8 cellular contexts compared by ENCODE assay signal in the genomic region with DNA sequence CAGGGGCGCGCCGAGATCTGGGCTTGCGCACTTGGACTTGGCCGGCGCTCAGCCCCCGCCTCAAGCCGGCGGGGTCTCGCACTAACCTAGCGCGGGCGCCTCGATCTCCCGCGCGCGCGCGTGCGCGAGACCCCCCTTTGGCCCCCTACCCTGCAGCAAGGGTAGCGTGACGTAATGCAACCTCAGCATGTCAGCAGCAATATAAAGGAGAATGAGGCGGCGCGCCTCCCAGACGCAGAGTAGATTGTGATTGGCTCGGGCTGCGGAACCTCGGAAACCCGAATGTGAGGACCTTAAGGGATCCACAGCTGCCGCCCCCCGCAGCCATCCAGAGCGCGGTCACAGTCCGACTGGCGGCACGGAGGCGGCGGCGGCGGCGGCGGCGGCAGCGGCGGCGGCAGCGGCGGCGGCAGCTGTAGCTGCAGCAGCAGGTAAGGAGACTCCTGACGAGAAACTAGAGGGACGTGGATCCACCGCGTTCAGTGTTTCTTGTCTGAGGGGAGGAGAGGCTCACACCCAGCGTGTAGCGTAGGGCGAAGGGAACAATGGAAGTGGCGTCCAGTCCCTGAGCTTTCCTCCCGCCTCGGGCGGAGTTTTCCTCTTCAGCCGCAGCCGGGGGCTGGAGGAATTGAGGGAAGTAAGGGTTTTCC. TPM values are rescaled to one million over a fixed set of nuclear protein-coding genes. Genes with fewer than 3 reads are reported as not detected.
DNase-seq lines count a peak whose midpoint lies in the region; ATAC-seq and TF ChIP-seq lines count a peak whose summit lies in the region.

Gene SATL1 (minus strand): TSS at position 19 of the 650 bp plus-strand sequence. CDS start 134,811 bp downstream, outside the sequence.
Gene ZNF711 (plus strand): TSS at position 231 of the 650 bp plus-strand sequence. CDS start 3,582 bp downstream, outside the sequence.

- POLR2A ChIA-PET in activated CD4-positive, alpha-beta memory T cell treated with anti-CD3 and anti-CD28 coated beads for 36 hours (lab: Charles Lee), result no interaction called here

- no peaks in the 10 kb centered on the region for H3K9me3 Mint-ChIP-seq in GM23338
- H3K9me3 Mint-ChIP-seq in activated CD4-positive, alpha-beta memory T cell treated with anti-CD3 and anti-CD28 coated beads for 36 hours, result no peaks in the 10 kb centered on the region

- peaks cover 18% of the 10 kb centered on the region for H3K4me1 Mint-ChIP-seq in GM23338
- peaks cover 9% of the 10 kb centered on the region for H3K4me1 Mint-ChIP-seq in activated CD4-positive, alpha-beta memory T cell treated with anti-CD3 and anti-CD28 coated beads for 36 hours (ENCODE audit: low read depth)

- H3K4me3 ChIP-seq in GM23338 (peak within 1 kb of the TSS; percentile 78), epithelial cell of esophagus (ENCODE audit: low read length) (peak within 1 kb of the TSS; percentile 64), mesodermal cell (ENCODE audit: extremely low read depth, insufficient read depth, low read length, poor library complexity, severe bottlenecking) (peak within 1 kb of the TSS; percentile 63), testis (peak within 1 kb of the TSS; percentile 57 to 71)

- TF ChIP-seq CTCF in GM23338 (conservative IDR thresholded peaks at IDR 0.05; ENCODE audit: low read depth in 2 of 2) (no peak), epithelial cell of esophagus (IDR thresholded peaks at IDR 0.05; ENCODE audit: insufficient read depth, low read depth, low read length, missing control alignments) (no peak), testis (IDR thresholded peaks at IDR 0.05) (no peak)

- no peak for TF ChIP-seq POLR2A in testis (IDR thresholded peaks at IDR 0.05)

- peak within 1 kb of the TSS; percentile 95 for H3K27ac Mint-ChIP-seq in GM23338
- H3K27ac Mint-ChIP-seq in activated CD4-positive, alpha-beta memory T cell treated with anti-CD3 and anti-CD28 coated beads for 36 hours, result peak within 1 kb of the TSS; percentile 40

- intact Hi-C loops in activated CD4-positive, alpha-beta memory T cell treated with anti-CD3 and anti-CD28 coated beads for 36 hours (cut with micrococcal nuclease), result no loop called here
- intact Hi-C loops in testis (cut with DNase I; ENCODE audit: low total_unique reads), result no loop called here

- H3K36me3 ChIP-seq in GM23338 (ENCODE audit: insufficient read depth), result peaks cover 7% of the 10 kb centered on the region; the same call in 1 of the 2 replicates
- peaks cover 3% of the 10 kb centered on the region for H3K36me3 ChIP-seq in mesodermal cell (ENCODE audit: control insufficient read depth, insufficient read depth, low read length)
- no peaks in the 10 kb centered on the region for H3K36me3 ChIP-seq in testis (ENCODE audit: low read depth, missing control alignments)

- CTCF ChIA-PET in activated CD4-positive, alpha-beta memory T cell treated with anti-CD3 and anti-CD28 coated beads for 36 hours (lab: Charles Lee), result no interaction called here

- H3K4me1 ChIP-seq in GM23338 (ENCODE audit: insufficient read depth) (peaks cover 10% of the 10 kb centered on the region), mesodermal cell (ENCODE audit: control insufficient read depth, insufficient read depth, low read length, poor library complexity, severe bottlenecking) (no peaks in the 10 kb centered on the region), testis (no peaks in the 10 kb centered on the region)

- H3K9me2 ChIP-seq in GM23338 (ENCODE audit: insufficient read depth), result no peaks in the 10 kb centered on the region

- peak within 1 kb of the TSS; percentile 87 for H2AFZ ChIP-seq in GM23338

- peak within 1 kb of the TSS; percentile 94 for H3K4me3 Mint-ChIP-seq in GM23338
- H3K4me3 Mint-ChIP-seq in activated CD4-positive, alpha-beta memory T cell treated with anti-CD3 and anti-CD28 coated beads for 36 hours, result peak within 1 kb of the TSS; percentile 74

- no peaks in the 10 kb centered on the region; the same call in 1 of the 2 replicates for H4K20me1 ChIP-seq in GM23338 (replicated peaks; ENCODE audit: insufficient read depth)

- 0% methylated on average over 5 to 6 of the region's 65 CpGs for WGBS in mesodermal cell (ENCODE audit: insufficient coverage in 2 of 2), 2 experiments
- 0% methylated on average over 5 to 28 of the region's 65 CpGs for WGBS in testis, 2 donors

- ATAC-seq in GM23338, result peak; percentile 91
- no peak for ATAC-seq in GM18520 (IDR thresholded peaks at IDR 0.05; ENCODE audit: unreplicated experiment)

- H3K27me3 ChIP-seq in GM23338 (ENCODE audit: insufficient read depth), result no peaks in the 10 kb centered on the region
- H3K27me3 ChIP-seq in testis, result no peaks in the 10 kb centered on the region

- H3K27ac ChIP-seq in GM23338 (ENCODE audit: low read depth) (peak within 1 kb of the TSS; percentile 84), mesodermal cell (ENCODE audit: low read depth, low read length, severe bottlenecking) (peak within 1 kb of the TSS; percentile 97), testis (peak within 1 kb of the TSS; percentile 77 to 80)

- H3F3A ChIP-seq in GM23338 (replicated peaks; ENCODE audit: low read depth), result no peaks in the 10 kb centered on the region

- peak; percentile 47 for DNase-seq in EH (ENCODE audit: low read depth)
- DNase-seq in GM23338 (ENCODE audit: low spot score), result peak; percentile 84
- peak; percentile 97 for DNase-seq in NCI-H1436 (lab: John Stamatoyannopoulos, UW)
- peak; percentile 11 for DNase-seq in activated CD4-positive, alpha-beta memory T cell treated with anti-CD3 and anti-CD28 coated beads for 36 hours
- DNase-seq in epithelial cell of esophagus (ENCODE audit: low read depth), result peak; percentile 15
- DNase-seq in testis, result peak; percentile 87

- peak within 1 kb of the TSS; percentile 84 for H3K4me2 ChIP-seq in GM23338

- H3K79me2 ChIP-seq in GM23338 (replicated peaks; ENCODE audit: insufficient read depth), result peaks cover 48% of the 10 kb centered on the region

- H3K27me3 Mint-ChIP-seq in GM23338 (ENCODE audit: insufficient read depth, low read depth, poor library complexity), result no peaks in the 10 kb centered on the region
- peaks cover 20% of the 10 kb centered on the region for H3K27me3 Mint-ChIP-seq in activated CD4-positive, alpha-beta memory T cell treated with anti-CD3 and anti-CD28 coated beads for 36 hours

- peaks cover 5% of the 10 kb centered on the region for H3K36me3 Mint-ChIP-seq in GM23338 (ENCODE audit: low read depth)
- no peaks in the 10 kb centered on the region for H3K36me3 Mint-ChIP-seq in activated CD4-positive, alpha-beta memory T cell treated with anti-CD3 and anti-CD28 coated beads for 36 hours

- no peaks in the 10 kb centered on the region for H3K9me3 ChIP-seq in mesodermal cell (ENCODE audit: control insufficient read depth, low read length)
- no peaks in the 10 kb centered on the region for H3K9me3 ChIP-seq in testis

TF ChIP-seq in GM23338, 12 proteins besides CTCF, POLR2A, EP300 and RAD21 (continues in another document):
- TF ChIP-seq STAT1 (IDR thresholded peaks at IDR 0.05; ENCODE audit: unreplicated experiment) (no peak), JUNB (IDR thresholded peaks at IDR 0.05; ENCODE audit: unreplicated experiment) (no peak), POLR2AphosphoS5 (IDR thresholded peaks at IDR 0.05; ENCODE audit: low read depth) (peak; percentile 40)

RNA-seq across cellular contexts. Expression of gene SATL1, which starts in this region (rescaled TPM):
- 0.14 TPM in 1 of 2 replicates, not detected in the other for total RNA-seq in GM23338 (2014; rRNA removed; shearing (Covaris generic))
- 0.38 and 0.68 TPM in 2 replicates for polyA plus RNA-seq in GM23338 (2016; fragmentation: Nextera tagmentation; extraction: Ambion mirVana)
- total RNA-seq in activated CD4-positive, alpha-beta memory T cell treated with anti-CD3 and anti-CD28 coated beads for 36 hours, result not detected
- 0.22 TPM for polyA plus RNA-seq in mesodermal cell (2013, experiment 1 of 2)
- polyA plus RNA-seq in mesodermal cell (2013, experiment 2 of 2), result 0.10 TPM
- 1 to 10 TPM; 2.4 to 2.5 TPM for total RNA-seq in testis
- 0.95 TPM for polyA plus RNA-seq in testis (ENCODE audit: insufficient read depth, low read depth, low replicate concordance)

RNA-seq across cellular contexts. Expression of gene ZNF711, which starts in this region (rescaled TPM):
- 18.5 and 20.0 TPM in 2 replicates for total RNA-seq in GM23338 (2014; rRNA removed; shearing (Covaris generic))
- polyA plus RNA-seq in GM23338 (2016; fragmentation: Nextera tagmentation; extraction: Ambion mirVana), result 9.3 and 12.2 TPM in 2 replicates
- total RNA-seq in activated CD4-positive, alpha-beta memory T cell treated with anti-CD3 and anti-CD28 coated beads for 36 hours, result under 1 TPM; 0.31 to 0.33 TPM
- 19.9 TPM for polyA plus RNA-seq in mesodermal cell (2013, experiment 1 of 2)
- 24.6 TPM for polyA plus RNA-seq in mesodermal cell (2013, experiment 2 of 2)
- total RNA-seq in testis, result 100 to 1,000 TPM; 125 to 154 TPM
- 30.3 TPM for polyA plus RNA-seq in testis (ENCODE audit: insufficient read depth, low read depth, low replicate concordance)

Comparison
In these comparisons a context has a peak if more than half of its experiments do, and no peak if none do; other contexts are left out.
1. RNA of gene ZNF711 (total RNA-seq): 125 to 154 TPM in testis and 18.5 to 20.0 TPM in GM23338; 0.31 to 0.33 TPM in activated CD4-positive, alpha-beta memory T cell treated with anti-CD3 and anti-CD28 coated beads for 36 hours; every median in the first group is over 10 times any median in the second.
2. Peak in DNase-seq in activated CD4-positive, alpha-beta memory T cell treated with anti-CD3 and anti-CD28 coated beads for 36 hours; RNA of the genes that start here not detected or under 1 TPM.
3. DNase-seq: peak in every context shown above with its lines; median percentile 97 in NCI-H1436; 87 in testis; 84 in GM23338; 47 in EH; 15 in epithelial cell of esophagus; 11 in activated CD4-positive, alpha-beta memory T cell treated with anti-CD3 and anti-CD28 coated beads for 36 hours.
4. Peak in every context shown above with its lines, with median percentiles within 50 percentile points of each other: H3K27ac ChIP-seq and H3K4me3 ChIP-seq.